Comparison of ENCODE assay signal across 22 cellular contexts in the genomic region with DNA sequence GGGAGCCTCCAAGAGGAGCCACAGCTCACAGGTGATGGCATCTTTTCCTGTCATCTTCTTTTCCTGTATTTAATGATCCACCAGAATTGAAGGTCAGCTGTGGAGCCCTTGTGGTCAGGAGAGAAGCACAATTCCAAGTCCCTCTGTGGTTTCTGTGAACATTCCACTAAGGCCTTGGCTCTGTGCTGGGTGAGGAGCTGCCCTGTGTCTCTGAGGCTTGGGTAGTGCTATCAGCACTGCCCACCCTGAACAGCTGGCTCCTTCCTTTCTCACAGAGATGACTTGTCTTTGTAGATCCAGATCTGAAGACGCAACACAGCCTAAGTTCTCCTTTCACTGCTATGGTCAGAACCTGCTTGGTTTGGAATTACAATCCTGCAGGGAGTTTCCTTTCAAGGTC.
"Had no signal": no experiment of that assay in that cellular context is flagged by ENCODE, and none has a peak within 500 bp of the region (broad histone marks: within the 10 kb centered on the region; RNA-seq: fewer than 3 reads in every experiment).

No MANE protein-coding gene starts in this region.

- H3K9me3 ChIP-seq: MG63, SK-N-SH had no signal

- H3K4me2 ChIP-seq: PC-9, SK-N-SH had no signal

- H3K36me3 ChIP-seq: MG63 had no signal

- H2AFZ ChIP-seq: PC-9 had no signal

- DNase-seq: activated CD4-positive, alpha-beta T cell treated with anti-CD3 and anti-CD28 coated beads for 4 hours; activated CD8-positive, alpha-beta memory T cell treated with anti-CD3 and anti-CD28 coated beads, Interleukin-2, amount 50 U/mL, for 48 hours; activated CD8-positive, alpha-beta T cell treated with anti-CD3 and anti-CD28 coated beads for 36 hours; activated effector memory CD4-positive, alpha-beta T cell treated with anti-CD3 and anti-CD28 coated beads, Interleukin-2, amount 50 U/mL, for 16 hours; activated naive CD4-positive, alpha-beta T cell treated with Interleukin-2 at 50 U/mL for 16 hours; activated naive CD8-positive, alpha-beta T cell treated with anti-CD3 and anti-CD28 coated beads, Interleukin-2, amount 50 U/mL, for 24 hours; activated T-cell treated with anti-CD3 and anti-CD28 coated beads, Interleukin-2, amount 50 U/mL, for 1 hour; amygdala; cerebellar nuclear complex; Kasumi-1; MG63; NCI-H1105 treated with DMSO at 0.1 percent for 48 hours; NCI-H1436 treated with DMSO at 0.1 percent for 48 hours; NCI-H187; NCI-H2081; NCI-H524; PC-9; SK-N-SH; T-helper 1 cell had no signal

- ATAC-seq: activated CD4-positive, CD25-positive, alpha-beta regulatory T cell treated with anti-CD3 and anti-CD28 coated beads, Interleukin-2, amount 50 U/mL, for 24 hours; activated CD8-positive, alpha-beta T cell treated with anti-CD3 and anti-CD28 coated beads for 36 hours; activated naive CD4-positive, alpha-beta T cell treated with anti-CD3 and anti-CD28 coated beads, Interleukin-2, amount 50 U/mL, for 72 hours; activated naive CD8-positive, alpha-beta T cell treated with anti-CD3 and anti-CD28 coated beads, Interleukin-2, amount 50 U/mL, for 24 hours; K562 had no signal

- H3K27me3 ChIP-seq: MG63 had no signal

- H3K9me2 ChIP-seq: SK-N-SH had no signal

- H3K9ac ChIP-seq: SK-N-SH had no signal

- H3K4me3 ChIP-seq: K562, MG63, PC-9 had no signal

- H3K27ac ChIP-seq: PC-9 had no signal
